In genomic region chr12:56315256-56315625, GRCh38 we compare ENCODE assay signal across 1 cellular context.
TF ChIP-seq lines count a peak whose summit lies in the region.

No MANE protein-coding gene starts in this region.

TF ChIP-seq in K562, 482 proteins besides CTCF, POLR2A, EP300 and RAD21:
- no peak for TF ChIP-seq ZNF224 (CRISPR knock-in tag; IDR thresholded peaks at IDR 0.05)
- no peak for TF ChIP-seq ZNF512 (tag; IDR thresholded peaks at IDR 0.05)
- TF ChIP-seq PURB (CRISPR knock-in tag; IDR thresholded peaks at IDR 0.05; ENCODE audit: low read depth), result no peak
- peak; percentile 51; the same call in 1 of the 2 replicates for TF ChIP-seq FOXK1 (CRISPR knock-in tag; IDR thresholded peaks at IDR 0.05; ENCODE audit: borderline replicate concordance)
- peak; percentile 29 for TF ChIP-seq RBM39 (optimal IDR thresholded peaks at IDR 0.05; ENCODE audit: low read depth, low read length)
- TF ChIP-seq CREB1 (IDR thresholded peaks at IDR 0.05), result no peak
- TF ChIP-seq CREB1 (CRISPR knock-in tag; IDR thresholded peaks at IDR 0.05), result 0 out of 2 replicates have a peak, but pooled peaks have one; percentile 21
- 0 out of 2 replicates have a peak, but pooled peaks have one; percentile 4 for TF ChIP-seq MYNN (IDR thresholded peaks at IDR 0.05)
- TF ChIP-seq MYNN (CRISPR knock-in tag; IDR thresholded peaks at IDR 0.05), result no peak
- TF ChIP-seq, protein P1, sequence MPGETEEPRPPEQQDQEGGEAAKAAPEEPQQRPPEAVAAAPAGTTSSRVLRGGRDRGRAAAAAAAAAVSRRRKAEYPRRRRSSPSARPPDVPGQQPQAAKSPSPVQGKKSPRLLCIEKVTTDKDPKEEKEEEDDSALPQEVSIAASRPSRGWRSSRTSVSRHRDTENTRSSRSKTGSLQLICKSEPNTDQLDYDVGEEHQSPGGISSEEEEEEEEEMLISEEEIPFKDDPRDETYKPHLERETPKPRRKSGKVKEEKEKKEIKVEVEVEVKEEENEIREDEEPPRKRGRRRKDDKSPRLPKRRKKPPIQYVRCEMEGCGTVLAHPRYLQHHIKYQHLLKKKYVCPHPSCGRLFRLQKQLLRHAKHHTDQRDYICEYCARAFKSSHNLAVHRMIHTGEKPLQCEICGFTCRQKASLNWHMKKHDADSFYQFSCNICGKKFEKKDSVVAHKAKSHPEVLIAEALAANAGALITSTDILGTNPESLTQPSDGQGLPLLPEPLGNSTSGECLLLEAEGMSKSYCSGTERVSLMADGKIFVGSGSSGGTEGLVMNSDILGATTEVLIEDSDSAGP (CRISPR knock-in tag; IDR thresholded peaks at IDR 0.05), result peak; percentile 61; the same call in 1 of the 2 replicates
- TF ChIP-seq HMGXB4 (CRISPR knock-in tag; IDR thresholded peaks at IDR 0.05), result peak; percentile 35; the same call in 1 of the 2 replicates
- TF ChIP-seq ZFX (CRISPR knock-in tag; IDR thresholded peaks at IDR 0.05), result peak; percentile 70
- peak; percentile 71; the same call in 1 of the 2 replicates for TF ChIP-seq NR2C2 (CRISPR knock-in tag; IDR thresholded peaks at IDR 0.05)
- TF ChIP-seq NR2C2 (tag; IDR thresholded peaks at IDR 0.05), result no peak
- peak; percentile 13; the same call in 1 of the 2 replicates for TF ChIP-seq VEZF1 (CRISPR knock-in tag; IDR thresholded peaks at IDR 0.05)
